ENCODE assay signal across 1 cellular context in genomic region chr1:37243368-37244082, GRCh38.
TF ChIP-seq lines count a peak whose summit lies in the region.

No MANE protein-coding gene starts in this region.

TF ChIP-seq in WTC11, 78 proteins besides CTCF, POLR2A, EP300 and RAD21 (continued from another document):
- TF ChIP-seq ZNF512 (CRISPR knock-in tag; IDR thresholded peaks at IDR 0.05; ENCODE audit: borderline replicate concordance) (no peak), ZSCAN18 (CRISPR knock-in tag; IDR thresholded peaks at IDR 0.05) (no peak)
TF ChIP-seq in WTC11: peak in this region for 0.
